Comparison of ENCODE assay signal across 8 cellular contexts in genomic region chr19:33621811-33622504, GRCh38. TPM values are rescaled to one million over a fixed set of nuclear protein-coding genes. Genes with fewer than 3 reads are reported as not detected.
DNase-seq lines count a peak whose midpoint lies in the region; ATAC-seq and TF ChIP-seq lines count a peak whose summit lies in the region.

Gene CHST8, plus strand, starts transcription at chr19:33621953. Its CDS starts 67,309 bp downstream, at chr19:33689262.

- DNase-seq in brain microvascular endothelial cell (no peak), left colon (peak in 1 of 2 donors; percentile 43), NCI-H2081 (lab: John Stamatoyannopoulos, UW) (no peak)
- DNase-seq in stimulated activated naive CD8-positive, alpha-beta T cell treated with anti-CD3 and anti-CD28 coated beads, Interleukin-15, Interleukin-2, amounts not matched to agents 100 U/mL and 50 U/mL, for 24 hours, result no peak
- no peak for DNase-seq in CD4-positive, alpha-beta T cell

- H3K27ac Mint-ChIP-seq in CD4-positive, alpha-beta T cell, result no peak within 1 kb of the TSS

- POLR2A ChIA-PET in CD4-positive, alpha-beta T cell (lab: Charles Lee), result no interaction called here

- H2AFZ ChIP-seq in ACC112 (ENCODE audit: low read length, unreplicated experiment), result no peak within 1 kb of the TSS

- peaks cover 51% of the 10 kb centered on the region for H3K27me3 Mint-ChIP-seq in CD4-positive, alpha-beta T cell

- intact Hi-C loops in left colon (cut with DNase I, micrococcal nuclease), result no loop called here
- intact Hi-C loops in CD4-positive, alpha-beta T cell (cut with DNase I, micrococcal nuclease), result no loop called here

- no peaks in the 10 kb centered on the region for H3K9me3 ChIP-seq in HUES6 (ENCODE audit: control insufficient read depth, insufficient read depth, low read depth, low read length)
- no peaks in the 10 kb centered on the region for H3K9me3 ChIP-seq in CD4-positive, alpha-beta T cell (ENCODE audit: control insufficient read depth, low read length)

- H3K4me1 Mint-ChIP-seq in CD4-positive, alpha-beta T cell (ENCODE audit: low read depth), result no peaks in the 10 kb centered on the region

- no peaks in the 10 kb centered on the region for H3K79me2 ChIP-seq in ACC112 (ENCODE audit: control insufficient read depth, insufficient read depth, low read length, unreplicated experiment)

- H3K27me3 ChIP-seq in ACC112 (ENCODE audit: insufficient read depth, low read length) (peaks cover 65% of the 10 kb centered on the region), HUES6 (ENCODE audit: control insufficient read depth, insufficient read depth, low read length) (peaks cover 87% of the 10 kb centered on the region), brain microvascular endothelial cell (replicated peaks) (peaks cover 51% of the 10 kb centered on the region)
- H3K27me3 ChIP-seq in CD4-positive, alpha-beta T cell (ENCODE audit: control insufficient read depth, insufficient read depth, low read length), result peaks cover 47% of the 10 kb centered on the region

- in situ Hi-C loops in brain microvascular endothelial cell (cut with HindIII; ENCODE audit: low pct_ligation_motif_present, low sequenced_read_pairs), result no loop called here

- H3K36me3 ChIP-seq in ACC112 (ENCODE audit: insufficient read depth, low read length), result no peaks in the 10 kb centered on the region
- no peaks in the 10 kb centered on the region for H3K36me3 ChIP-seq in HUES6 (ENCODE audit: control insufficient read depth, insufficient read depth, low read length)
- no peaks in the 10 kb centered on the region for H3K36me3 ChIP-seq in brain microvascular endothelial cell (replicated peaks)
- no peaks in the 10 kb centered on the region for H3K36me3 ChIP-seq in urinary bladder (ENCODE audit: insufficient read depth)

- no peaks in the 10 kb centered on the region for H3K36me3 Mint-ChIP-seq in CD4-positive, alpha-beta T cell (ENCODE audit: low read depth)

- CTCF ChIA-PET in CD4-positive, alpha-beta T cell (lab: Charles Lee), result no interaction called here

- ATAC-seq in left colon, result peak; percentile 88
- no peak for ATAC-seq in stimulated activated naive CD8-positive, alpha-beta T cell treated with anti-CD3 and anti-CD28 coated beads, Interleukin-15, Interleukin-2, amounts not matched to agents 100 U/mL and 50 U/mL, for 24 hours
- no peak for ATAC-seq in CD4-positive, alpha-beta T cell (ENCODE audit: poor library complexity)

- under 1% methylated on average over 96 of the region's 96 CpGs for WGBS in urinary bladder

- H3K27ac ChIP-seq in ACC112 (ENCODE audit: low read depth, low read length) (no peak within 1 kb of the TSS), HUES6 (ENCODE audit: low read depth, low read length) (no peak within 1 kb of the TSS), brain microvascular endothelial cell (no peak within 1 kb of the TSS), urinary bladder (ENCODE audit: low read depth) (no peak within 1 kb of the TSS)
- no peak within 1 kb of the TSS for H3K27ac ChIP-seq in CD4-positive, alpha-beta T cell (ENCODE audit: low read depth, low read length)

- peak within 1 kb of the TSS; percentile 44 for H3K9ac ChIP-seq in HUES6 (ENCODE audit: low read length)

- no peaks in the 10 kb centered on the region for H3K9me3 Mint-ChIP-seq in CD4-positive, alpha-beta T cell

- H3K4me3 ChIP-seq in ACC112 (ENCODE audit: low read depth, low read length) (peak within 1 kb of the TSS; percentile 60), HUES6 (ENCODE audit: low read depth, low read length) (peak within 1 kb of the TSS; percentile 66), brain microvascular endothelial cell (ENCODE audit: low read depth, low read length) (peak within 1 kb of the TSS; percentile 29), urinary bladder (ENCODE audit: low read depth, low read length) (peak within 1 kb of the TSS; percentile 36)

- TF ChIP-seq CTCF in brain microvascular endothelial cell (IDR thresholded peaks at IDR 0.05; ENCODE audit: low read depth, low read length, missing control alignments), result no peak
- no peak for TF ChIP-seq CTCF in CD4-positive, alpha-beta T cell (IDR thresholded peaks at IDR 0.05)

- no peak within 1 kb of the TSS for H3K4me3 Mint-ChIP-seq in CD4-positive, alpha-beta T cell

- H3K4me1 ChIP-seq in ACC112 (ENCODE audit: control insufficient read depth, insufficient read depth, low read length, unreplicated experiment), result no peaks in the 10 kb centered on the region
- peaks cover 13% of the 10 kb centered on the region for H3K4me1 ChIP-seq in HUES6 (ENCODE audit: control insufficient read depth, insufficient read depth, low read length)
- H3K4me1 ChIP-seq in urinary bladder (ENCODE audit: insufficient read depth), result no peaks in the 10 kb centered on the region

RNA-seq across cellular contexts. Expression of gene CHST8, which starts in this region (rescaled TPM):
- total RNA-seq in left colon, result not detected
- 0.69 TPM for total RNA-seq in urinary bladder
- polyA plus RNA-seq in urinary bladder, result 0.73 TPM
- not detected for total RNA-seq in CD4-positive, alpha-beta T cell

Comparison
In these comparisons a context has a peak if more than half of its experiments do, and no peak if none do; other contexts are left out.
1. Peak in ATAC-seq in left colon; RNA of the gene not detected or under 1 TPM.